ENCODE assay signal across 17 cellular contexts in the genomic region with DNA sequence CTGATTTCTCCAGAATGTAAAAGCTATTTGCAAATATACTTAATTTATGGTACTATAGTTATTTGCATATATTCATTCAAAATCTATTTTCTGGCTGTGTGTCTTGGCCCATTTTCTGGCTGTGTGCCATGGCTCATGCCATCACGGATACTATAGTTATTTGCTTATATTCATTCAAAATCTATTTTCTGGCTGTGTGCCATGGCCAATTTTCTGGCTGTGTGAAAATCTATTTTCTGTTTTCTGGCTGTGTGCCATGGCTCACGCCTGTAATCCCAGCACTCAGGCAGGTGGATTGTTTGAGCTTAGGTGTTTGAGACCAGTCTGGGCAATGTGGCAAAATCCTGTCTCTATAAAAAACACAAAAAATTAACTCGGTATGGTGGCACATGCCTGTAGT. TPM values are rescaled to one million over a fixed set of nuclear protein-coding genes. Genes with fewer than 3 reads are reported as not detected.
A peak's percentile ranks its signal among the peaks of the same experiment; 100 is the strongest.
DNase-seq lines count a peak whose midpoint lies in the region; ATAC-seq lines count a peak whose summit lies in the region.
"Had no signal": no experiment of that assay in that cellular context is flagged by ENCODE, and none has a peak within 500 bp of the region (broad histone marks: within the 10 kb centered on the region; RNA-seq: fewer than 3 reads in every experiment).

No MANE protein-coding gene starts in this region.

- DNase-seq in DMS79 treated with DMSO at 0.1 percent for 48 hours (lab: John Stamatoyannopoulos, UW) (peak; percentile 52), NCI-H1417 (lab: John Stamatoyannopoulos, UW) (peak; percentile 37 to 93 (median 74)), NCI-H2227 treated with DMSO at 0.1 percent for 48 hours (lab: John Stamatoyannopoulos, UW) (peak; percentile 74), dermis blood vessel endothelial cell (peak; percentile 51), GM19240 (ENCODE audit: insufficient read length, low spot score) (no peak), A172 (ENCODE audit: low spot score) (no peak)
- DNase-seq: activated CD4-positive, alpha-beta T cell treated with anti-CD3 and anti-CD28 coated beads, Interleukin-2, amount 10 ng/mL, durations not matched to agents 24 days and 14 days; activated naive CD4-positive, alpha-beta T cell treated with anti-CD3 and anti-CD28 coated beads, Interleukin-2, amount 50 U/mL, for 16 hours; CD8-positive, alpha-beta T cell; glutamatergic neuron; IMR-90; kidney glomerular epithelial cell; NCI-H2107; stimulated activated CD4-positive, alpha-beta T cell treated with anti-CD3 and anti-CD28 coated beads, Interleukin-4, amount 100 ng/mL, for 24 hours; stimulated activated naive CD4-positive, alpha-beta T cell treated with Interleukin-2 at 50 U/mL for 16 hours; T-helper 2 cell had no signal

- no peak for ATAC-seq in HG03108 (IDR thresholded peaks at IDR 0.05; ENCODE audit: unreplicated experiment)
- ATAC-seq: CD8-positive, alpha-beta T cell had no signal

RNA-seq across cellular contexts. Expression of a gene that starts 28.9 kb away (rescaled TPM):
- 30.5 and 35.4 TPM in 2 replicates for total RNA-seq in dermis blood vessel endothelial cell
- 18.3 TPM in 2 replicates for total RNA-seq in A172 (2014; rRNA removed; shearing (Covaris generic))

RNA-seq across cellular contexts. Expression of a gene that starts 39.7 kb away (rescaled TPM):
- 22.5 and 24.1 TPM in 2 replicates for total RNA-seq in dermis blood vessel endothelial cell
- total RNA-seq in A172 (2014; rRNA removed; shearing (Covaris generic)), result 61.6 and 74.5 TPM in 2 replicates

Comparison
In these comparisons a context has a peak if more than half of its experiments do, and no peak if none do; other contexts are left out.
1. DNase-seq: peak in DMS79 treated with DMSO at 0.1 percent for 48 hours (single experiment), NCI-H1417 (3 of 3), NCI-H2227 treated with DMSO at 0.1 percent for 48 hours (single experiment) and dermis blood vessel endothelial cell (single experiment); none in GM19240 (single experiment) and A172 (single experiment).